In genomic region chr6:39086294-39086693, GRCh38 we compare ENCODE assay signal across 13 cellular contexts. TPM values are rescaled to one million over a fixed set of nuclear protein-coding genes. Genes with fewer than 3 reads are reported as not detected.
DNase-seq lines count a peak whose midpoint lies in the region; ATAC-seq and TF ChIP-seq lines count a peak whose summit lies in the region.
"Had no signal": no experiment of that assay in that cellular context is flagged by ENCODE, and none has a peak within 500 bp of the region (broad histone marks: within the 10 kb centered on the region; RNA-seq: fewer than 3 reads in every experiment).

No MANE protein-coding gene starts in this region.

- no peaks in the 10 kb centered on the region for H3K36me3 ChIP-seq in vagina
- H3K36me3 ChIP-seq: heart left ventricle had no signal

- intact Hi-C loops in vagina (cut with DNase I): loop anchor here (5.0 kb wide), 1 partner anchor 1741 kb away; no protein-coding TSS in a partner anchor

- TF ChIP-seq CTCF in GM12865 (IDR thresholded peaks at IDR 0.05; ENCODE audit: insufficient read depth, low read depth, low read length, missing control alignments): no peak
- no peak for TF ChIP-seq CTCF in vagina (IDR thresholded peaks at IDR 0.05)

- H3K27me3 ChIP-seq in vagina: no peaks in the 10 kb centered on the region

- DNase-seq in GM12865 (ENCODE audit: low read depth) (peak; percentile 84), vagina (ENCODE audit: extremely low spot score in 2 of 2) (no peak), RKO (ENCODE audit: low spot score) (no peak), dedifferentiated amniotic fluid mesenchymal stem cell (ENCODE audit: extremely low spot score) (no peak), NCI-H345 (lab: John Stamatoyannopoulos, UW) (no peak)
- peak; percentile 58 for DNase-seq in activated CD8-positive, alpha-beta memory T cell treated with anti-CD3 and anti-CD28 coated beads, Interleukin-2, amount 50 U/mL, for 48 hours
- DNase-seq: dermis blood vessel endothelial cell, heart left ventricle, mesendoderm, NCI-H187 treated with DMSO at 0.1 percent for 48 hours, substantia nigra had no signal

- H3K27ac ChIP-seq in vagina: no peak overlapping the region
- H3K27ac ChIP-seq: heart left ventricle had no signal

- no peaks in the 10 kb centered on the region for H3K9me3 ChIP-seq in vagina
- H3K9me3 ChIP-seq: heart left ventricle had no signal

- no peak for TF ChIP-seq POLR2A in vagina (IDR thresholded peaks at IDR 0.05)

- H3K4me1 ChIP-seq in vagina: no peaks in the 10 kb centered on the region

- no peak overlapping the region for H3K4me3 ChIP-seq in GM12865 (ENCODE audit: low read depth, low read length)
- H3K4me3 ChIP-seq in vagina: no peak overlapping the region
- H3K4me3 ChIP-seq: heart left ventricle had no signal

- ATAC-seq in GM19023 (IDR thresholded peaks at IDR 0.05; ENCODE audit: unreplicated experiment) (peak; percentile 71), HG02852 (IDR thresholded peaks at IDR 0.05; ENCODE audit: unreplicated experiment) (peak; percentile 88)

RNA-seq across cellular contexts. Expression of gene SAYSD1, which starts 28.7 kb away (rescaled TPM):
- 10.6 TPM for total RNA-seq in vagina

RNA-seq across cellular contexts. Expression of gene GLP1R, which starts 37.7 kb away (rescaled TPM):
- total RNA-seq in vagina: not detected
- total RNA-seq: dermis blood vessel endothelial cell had no signal

Comparison
In these comparisons a context has a peak if more than half of its experiments do, and no peak if none do; other contexts are left out.
1. DNase-seq: peak in GM12865 (single experiment) and activated CD8-positive, alpha-beta memory T cell treated with anti-CD3 and anti-CD28 coated beads, Interleukin-2, amount 50 U/mL, for 48 hours (single experiment); none in vagina (0 of 2), RKO (single experiment), dedifferentiated amniotic fluid mesenchymal stem cell (single experiment) and NCI-H345 (single experiment).